In the genomic region with DNA sequence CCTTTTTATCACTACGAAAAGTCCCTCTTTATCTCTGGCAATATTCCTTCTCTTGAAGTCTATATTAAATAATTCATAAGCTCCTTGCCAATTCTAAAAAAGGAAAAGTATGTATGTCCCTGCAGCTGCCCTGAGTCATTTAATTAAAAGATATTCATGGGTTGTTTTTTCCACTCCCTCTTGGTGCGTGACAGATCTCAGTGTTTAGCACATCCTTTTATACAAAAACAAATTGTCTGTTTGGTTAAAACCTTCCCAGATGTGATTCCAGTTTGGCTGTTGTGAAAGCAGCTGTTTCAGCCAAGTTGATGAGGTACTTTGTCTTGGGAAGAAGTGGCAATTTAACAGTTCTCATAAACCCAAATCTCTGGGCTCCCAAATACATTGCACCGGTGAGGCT, we compare ENCODE assay signal across 33 cellular contexts. TPM values are rescaled to one million over a fixed set of nuclear protein-coding genes. Genes with fewer than 3 reads are reported as not detected.
A peak's percentile ranks its signal among the peaks of the same experiment; 100 is the strongest.
DNase-seq lines count a peak whose midpoint lies in the region; ATAC-seq, FAIRE-seq and TF ChIP-seq lines count a peak whose summit lies in the region.
"Had no signal": no experiment of that assay in that cellular context is flagged by ENCODE, and none has a peak within 500 bp of the region (broad histone marks: within the 10 kb centered on the region; RNA-seq: fewer than 3 reads in every experiment).

No MANE protein-coding gene starts in this region.

- no peak overlapping the region for H2BK120ac ChIP-seq in neuronal stem cell (ENCODE audit: low read depth, low read length)

- ATAC-seq in SK-N-SH treated with all-trans-retinoic acid at 6 μM for 48 hours = no peak
- no peak for ATAC-seq in HepG2
- ATAC-seq: activated T-cell treated with anti-CD3 and anti-CD28 coated beads, Interleukin-2, amount 50 U/mL, for 72 hours; K562; left lobe of liver; PC-3; right cardiac atrium had no signal

- H3K4me2 ChIP-seq in SK-N-SH = no peak overlapping the region
- H3K4me2 ChIP-seq in HepG2 (ENCODE audit: low read depth, low read length) = no peak overlapping the region
- no peak overlapping the region for H3K4me2 ChIP-seq in neuronal stem cell (ENCODE audit: insufficient read depth, low read length, poor library complexity, severe bottlenecking)
- H3K4me2 ChIP-seq: neural progenitor cell had no signal

- no peak for TF ChIP-seq POLR2A in esophagus muscularis mucosa (IDR thresholded peaks at IDR 0.05; ENCODE audit: low read depth)
- no peak for TF ChIP-seq POLR2A in vagina (IDR thresholded peaks at IDR 0.05)
- no peak for TF ChIP-seq POLR2A in HepG2 (IDR thresholded peaks at IDR 0.05; ENCODE audit: insufficient read depth in 1 of 2, low read depth in 2 of 2, low read length in 2 of 2)

- WGBS in SK-N-SH (ENCODE audit: low lambda C conversion rate) = 36% methylated on average over 3 of the region's 3 CpGs
- WGBS in esophagus muscularis mucosa = 28% methylated on average over 3 of the region's 3 CpGs
- 1% methylated on average over 3 of the region's 3 CpGs for WGBS in HepG2 (ENCODE audit: low lambda C conversion rate)
- no CpG with 5 or more reads among the region's 3 CpGs for WGBS in neuronal stem cell (ENCODE audit: extremely low coverage in 2 of 2, insufficient read length in 2 of 2, insufficient replicate concordance in 1 of 2), 2 donors

- no peak for TF ChIP-seq EP300 in SK-N-SH (IDR thresholded peaks at IDR 0.05; ENCODE audit: borderline replicate concordance in 1 of 2, low read depth in 1 of 2, low read length in 1 of 2)
- no peak for TF ChIP-seq EP300 in esophagus muscularis mucosa (IDR thresholded peaks at IDR 0.05)
- TF ChIP-seq EP300 in HepG2 (IDR thresholded peaks at IDR 0.05; ENCODE audit: low read depth in 2 of 2, low read length in 2 of 2) = no peak
- no peak for TF ChIP-seq EP300 in HepG2 (CRISPR knock-in tag; IDR thresholded peaks at IDR 0.05; ENCODE audit: borderline replicate concordance)

- H3K79me1 ChIP-seq in neuronal stem cell (ENCODE audit: low read depth, low read length) = no peaks in the 10 kb centered on the region

- H3K27ac ChIP-seq in SK-N-SH (ENCODE audit: low read depth in 2 of 2, low read length in 1 of 2) (no peak overlapping the region), esophagus muscularis mucosa (replicated peaks in 1 of 4) (peak overlapping the region; percentile 52 to 75 (median 66)), muscle layer of duodenum (ENCODE audit: low read length) (peak overlapping the region; percentile 10), vagina (peak overlapping the region; percentile 79), HepG2 (ENCODE audit: extremely low read length, insufficient read depth, low read length) (no peak overlapping the region), neuronal stem cell (replicated peaks; ENCODE audit: low read length) (no peak overlapping the region)
- H3K27ac ChIP-seq: 22Rv1, neural progenitor cell, SK-N-MC had no signal

- no peak overlapping the region for H2AK5ac ChIP-seq in neuronal stem cell (ENCODE audit: low read depth, low read length)

- no peak overlapping the region for H3K23ac ChIP-seq in neuronal stem cell (ENCODE audit: low read depth, low read length, poor library complexity)

- no peak overlapping the region for H4K8ac ChIP-seq in neuronal stem cell (ENCODE audit: low read depth, low read length)

- H2AFZ ChIP-seq in SK-N-SH (ENCODE audit: low read depth) (no peak overlapping the region), HepG2 (ENCODE audit: low read length) (no peak overlapping the region), neuronal stem cell (ENCODE audit: low read length) (no peak overlapping the region)
- H2AFZ ChIP-seq: neural progenitor cell had no signal

- H3K36me3 ChIP-seq in SK-N-SH (replicated peaks in 1 of 2; ENCODE audit: control insufficient read depth in 1 of 2, insufficient read depth in 2 of 2, low read length in 1 of 2) (no peaks in the 10 kb centered on the region), esophagus muscularis mucosa (no peaks in the 10 kb centered on the region), muscle layer of duodenum (ENCODE audit: control insufficient read depth in 1 of 2, insufficient read depth in 2 of 2, low read length in 2 of 2) (no peaks in the 10 kb centered on the region), vagina (no peaks in the 10 kb centered on the region), HepG2 (replicated peaks in 1 of 2; ENCODE audit: control insufficient read depth in 1 of 2, insufficient read depth in 2 of 2, low read length in 2 of 2) (no peaks in the 10 kb centered on the region), neuronal stem cell (replicated peaks in 1 of 2; ENCODE audit: control insufficient read depth in 2 of 2, insufficient read depth in 2 of 2, low read length in 2 of 2) (no peaks in the 10 kb centered on the region)
- H3K36me3 ChIP-seq: neural progenitor cell had no signal

- H2BK5ac ChIP-seq in neuronal stem cell (ENCODE audit: low read length) = no peak overlapping the region

- H3K9me2 ChIP-seq in SK-N-SH = no peaks in the 10 kb centered on the region

- H2BK12ac ChIP-seq in neuronal stem cell (ENCODE audit: low read length) = no peak overlapping the region

- H3K27me3 ChIP-seq in SK-N-SH (ENCODE audit: insufficient read depth) = no peaks in the 10 kb centered on the region; the same call in 1 of the 2 replicates
- peaks cover 0 to 3% (median 0%) of the 10 kb centered on the region in 4 donors for H3K27me3 ChIP-seq in esophagus muscularis mucosa
- no peaks in the 10 kb centered on the region for H3K27me3 ChIP-seq in muscle layer of duodenum (ENCODE audit: low read depth, low read length)
- no peaks in the 10 kb centered on the region for H3K27me3 ChIP-seq in vagina
- peaks cover 1 to 21% of the 10 kb centered on the region in 2 experiments; a peak in 3 of 5 replicates for H3K27me3 ChIP-seq in HepG2 (ENCODE audit: control insufficient read depth in 1 of 2, insufficient read depth in 2 of 2, low read length in 2 of 2)
- peaks cover 0 to 8% (median 0%) of the 10 kb centered on the region in 3 experiments for H3K27me3 ChIP-seq in neuronal stem cell (ENCODE audit: control insufficient read depth in 3 of 3, insufficient read depth in 3 of 3, low read depth in 1 of 3, low read length in 3 of 3)
- H3K27me3 ChIP-seq: neural progenitor cell had no signal

- no peak overlapping the region for H3K14ac ChIP-seq in neuronal stem cell (ENCODE audit: low read length)

- no peak overlapping the region for H3K4me3 ChIP-seq in SK-N-SH (ENCODE audit: low read depth in 2 of 2, low read length in 1 of 2)
- H3K4me3 ChIP-seq in esophagus muscularis mucosa = no peak overlapping the region
- no peak overlapping the region for H3K4me3 ChIP-seq in muscle layer of duodenum (ENCODE audit: low read depth in 1 of 2, low read length in 2 of 2)
- H3K4me3 ChIP-seq in vagina = no peak overlapping the region
- H3K4me3 ChIP-seq in HepG2 (replicated peaks in 1 of 3; ENCODE audit: insufficient read depth in 1 of 3, low read depth in 2 of 3, low read length in 3 of 3) = no peak overlapping the region
- no peak overlapping the region for H3K4me3 ChIP-seq in neuronal stem cell (ENCODE audit: low read length in 2 of 2)
- H3K4me3 ChIP-seq: K562, neural progenitor cell, SK-N-MC had no signal

- TF ChIP-seq CTCF in SK-N-SH (IDR thresholded peaks at IDR 0.05) = no peak
- no peak for TF ChIP-seq CTCF in esophagus muscularis mucosa (IDR thresholded peaks at IDR 0.05)
- no peak for TF ChIP-seq CTCF in vagina (IDR thresholded peaks at IDR 0.05)
- TF ChIP-seq CTCF in HepG2 (CRISPR knock-in tag; IDR thresholded peaks at IDR 0.05) = no peak

- H3K9me3 ChIP-seq in SK-N-SH = no peaks in the 10 kb centered on the region
- H3K9me3 ChIP-seq in esophagus muscularis mucosa = no peaks in the 10 kb centered on the region
- no peaks in the 10 kb centered on the region for H3K9me3 ChIP-seq in muscle layer of duodenum (ENCODE audit: control insufficient read depth in 1 of 2, low read length in 2 of 2)
- no peaks in the 10 kb centered on the region for H3K9me3 ChIP-seq in vagina
- no peaks in the 10 kb centered on the region for H3K9me3 ChIP-seq in HepG2 (ENCODE audit: low read length)
- H3K9me3 ChIP-seq in neuronal stem cell (replicated peaks in 1 of 2; ENCODE audit: control insufficient read depth in 2 of 2, insufficient read depth in 1 of 2, low read depth in 1 of 2, low read length in 2 of 2) = no peaks in the 10 kb centered on the region

- H2BK15ac ChIP-seq in neuronal stem cell (ENCODE audit: low read length) = no peak overlapping the region

- H3K9ac ChIP-seq in SK-N-SH = no peak overlapping the region
- no peak overlapping the region for H3K9ac ChIP-seq in HepG2 (ENCODE audit: insufficient read depth, low read depth, low read length)
- no peak overlapping the region for H3K9ac ChIP-seq in neuronal stem cell (ENCODE audit: low read depth, low read length, poor library complexity)
- H3K9ac ChIP-seq: neural progenitor cell had no signal

- TF ChIP-seq RAD21 in SK-N-SH (IDR thresholded peaks at IDR 0.05; ENCODE audit: low read length) = no peak
- TF ChIP-seq RAD21 in HepG2 (CRISPR knock-in tag; IDR thresholded peaks at IDR 0.05) = no peak

- peaks cover 4 to 18% of the 10 kb centered on the region in 2 experiments; a peak in 2 of 4 replicates for H3K4me1 ChIP-seq in SK-N-SH (ENCODE audit: control insufficient read depth in 1 of 2, insufficient read depth in 2 of 2, low read depth in 1 of 2, low read length in 1 of 2)
- H3K4me1 ChIP-seq in esophagus muscularis mucosa = peaks cover 9 to 26% (median 17%) of the 10 kb centered on the region in 4 donors
- H3K4me1 ChIP-seq in muscle layer of duodenum (ENCODE audit: control insufficient read depth in 1 of 2, insufficient read depth in 2 of 2, low read length in 2 of 2) = no peaks in the 10 kb centered on the region
- H3K4me1 ChIP-seq in vagina = peaks cover 48% of the 10 kb centered on the region
- H3K4me1 ChIP-seq in HepG2 (ENCODE audit: insufficient read depth, low read length) = no peaks in the 10 kb centered on the region
- peaks cover 2 to 15% of the 10 kb centered on the region in 2 donors for H3K4me1 ChIP-seq in neuronal stem cell (ENCODE audit: control insufficient read depth in 2 of 2, insufficient read depth in 1 of 2, low read depth in 1 of 2, low read length in 2 of 2)

- no peak for FAIRE-seq in HepG2 (lab: Jason Lieb, UNC)
- FAIRE-seq: D721Med, H54, HTR-8/SVneo, K562 had no signal

- H3K79me2 ChIP-seq in SK-N-SH (ENCODE audit: insufficient read depth) (no peaks in the 10 kb centered on the region), HepG2 (ENCODE audit: insufficient read depth, low read length) (no peaks in the 10 kb centered on the region)

- no peak overlapping the region for H3K4ac ChIP-seq in neuronal stem cell (ENCODE audit: low read length)

- DNase-seq in SK-N-SH (no peak), esophagus muscularis mucosa (ENCODE audit: extremely low spot score) (no peak), vagina (ENCODE audit: extremely low spot score in 2 of 2) (peak in 1 of 2 donors; percentile 85), HepG2 (ENCODE audit: low spot score) (no peak), neuronal stem cell (ENCODE audit: low spot score) (no peak), DMS 273 treated with DMSO at 0.1 percent for 48 hours (lab: John Stamatoyannopoulos, UW) (no peak)
- DNase-seq: activated CD4-positive, alpha-beta memory T cell treated with anti-CD3 and anti-CD28 coated beads for 36 hours; activated CD4-positive, CD25-positive, alpha-beta regulatory T cell treated with anti-CD3 and anti-CD28 coated beads, Interleukin-2, amount 50 U/mL, for 72 hours; activated naive CD4-positive, alpha-beta T cell; activated T-cell treated with anti-CD3 and anti-CD28 coated beads, Interleukin-2, amount 50 U/mL, for 72 hours; AML-193; CD4-positive, alpha-beta T cell; NCI-H1105 treated with DMSO at 0.1 percent for 48 hours; NCI-H2029 treated with DMSO at 0.1 percent for 48 hours; NCI-H526; NK-92 treated with Interleukin-12 subunit alpha and Interleukin-12 subunit beta, amount 100 ng/mL, for 24 hours; PC-3; posterior cingulate gyrus; right cardiac atrium; stimulated activated CD4-positive, alpha-beta T cell treated with anti-CD3 and anti-CD28 coated beads, Interleukin-4, amount 100 ng/mL, for 1 hour; trophoblast cell had no signal

- in situ Hi-C loops in HepG2 (cut with HindIII; ENCODE audit: extremely low pct_ligation_motif_present, low pct_unique_long_range_greater_than_20kb) = no loop called here

- no peak overlapping the region for H4K91ac ChIP-seq in neuronal stem cell (ENCODE audit: low read depth, low read length, poor library complexity)

- CTCF ChIA-PET in SK-N-SH (lab: Yijun Ruan, JAX) = interaction anchor here (1.4 to 2.4 kb wide), 3 partner anchors 14 to 60 kb away, joined by 6 to 17 read pairs (median 9); a partner anchor contains a TSS
- CTCF ChIA-PET in HepG2 (lab: Yijun Ruan, JAX; ENCODE audit: low intra/inter-chr PET ratio, low total read pairs) = no interaction called here

- no TSS peak for BruUV-seq in HepG2 (replicated peaks; lab: Mats Ljungman, UMichigan)

- intact Hi-C loops in esophagus muscularis mucosa (cut with DNase I) = loop anchor here (5.0 kb wide), 1 partner anchor 52 kb away; no protein-coding TSS in a partner anchor
- intact Hi-C loops in vagina (cut with DNase I) = no loop called here
- intact Hi-C loops in HepG2 (cut with micrococcal nuclease; ENCODE audit: unreplicated experiment) = no loop called here

- H4K20me1 ChIP-seq in SK-N-SH (ENCODE audit: insufficient read depth) (no peaks in the 10 kb centered on the region), HepG2 (ENCODE audit: insufficient read depth, low read length) (no peaks in the 10 kb centered on the region)

- no peaks in the 10 kb centered on the region for H3F3A ChIP-seq in SK-N-SH (replicated peaks; ENCODE audit: insufficient read depth)

- no peak overlapping the region for H3K18ac ChIP-seq in neuronal stem cell (ENCODE audit: low read length)

- POLR2A ChIA-PET in SK-N-SH (lab: Yijun Ruan, JAX) (no interaction called here), HepG2 (lab: Yijun Ruan, JAX) (no interaction called here)

RNA-seq across cellular contexts. Expression of a gene that starts 33.8 kb away (rescaled TPM):
- polyA plus RNA-seq in SK-N-SH (2012; rRNA removed) = 0.03 TPM in 1 of 2 replicates, not detected in the other
- polyA plus RNA-seq in SK-N-SH (2012; cell fraction: cytosol; rRNA removed) = under 0.01 TPM in 2 replicates
- polyA plus RNA-seq in SK-N-SH (2012; cell fraction: nucleus; rRNA removed) = not detected in 2 replicates
- 1 to 10 TPM in 3 of 4 donors, under 1 TPM in 1; 0.78 to 3.0 (median 2.0) TPM for total RNA-seq in esophagus muscularis mucosa
- 23.1 TPM for total RNA-seq in vagina
- total RNA-seq in HepG2 (2016; rRNA removed; fragmentation: Illumina TruSeq; extraction: Trizol) = not detected in 2 replicates
- total RNA-seq in HepG2 (2016; cell fraction: cytosol; rRNA removed; fragmentation: Illumina TruSeq; extraction: Trizol; ENCODE audit: low read depth) = not detected in 2 replicates
- not detected in 2 replicates for total RNA-seq in HepG2 (2016; cell fraction: insoluble cytoplasmic fraction; rRNA removed; fragmentation: Illumina TruSeq; extraction: Trizol)
- not detected in 2 replicates for total RNA-seq in HepG2 (2016; cell fraction: membrane; rRNA removed; fragmentation: Illumina TruSeq; extraction: Trizol)
- not detected in 2 replicates for total RNA-seq in HepG2 (2016; cell fraction: nucleus; rRNA removed; fragmentation: Illumina TruSeq; extraction: Trizol)
- polyA plus RNA-seq in HepG2 (2011; rRNA removed) = not detected in 2 replicates
- not detected in 2 replicates for polyA plus RNA-seq in HepG2 (2011; cell fraction: cytosol; rRNA removed)
- polyA plus RNA-seq in HepG2 (2011; cell fraction: nucleus; rRNA removed) = not detected in 2 replicates
- not detected in 2 replicates for polyA plus RNA-seq in HepG2 (2012)
- polyA plus RNA-seq in HepG2 (2016; cell fraction: cytosol; fragmentation: Illumina TruSeq; extraction: Trizol; ENCODE audit: low read depth) = not detected in 2 replicates
- polyA plus RNA-seq in HepG2 (2016; cell fraction: insoluble cytoplasmic fraction; fragmentation: Illumina TruSeq; extraction: Trizol; ENCODE audit: low read depth) = not detected in 2 replicates
- not detected in 2 replicates for polyA plus RNA-seq in HepG2 (2016; cell fraction: membrane; fragmentation: Illumina TruSeq; extraction: Trizol; ENCODE audit: low read depth)
- not detected in 2 replicates for polyA plus RNA-seq in HepG2 (2016; cell fraction: nucleus; fragmentation: Illumina TruSeq; extraction: Trizol; ENCODE audit: insufficient read depth, low read depth)
- not detected in 2 replicates for polyA minus RNA-seq in HepG2 (2011; rRNA and poly(A)+ RNA removed; ENCODE audit: low replicate concordance)
- polyA minus RNA-seq in HepG2 (2011; cell fraction: cytosol; rRNA and poly(A)+ RNA removed) = not detected in 2 replicates
- polyA minus RNA-seq in HepG2 (2011; cell fraction: nucleus; rRNA and poly(A)+ RNA removed) = not detected in 2 replicates
- polyA plus RNA-seq in neuronal stem cell (2013, experiment 1 of 2) = not detected
- not detected for polyA plus RNA-seq in neuronal stem cell (2013, experiment 2 of 2)
- total RNA-seq: activated CD4-positive, alpha-beta memory T cell treated with anti-CD3 and anti-CD28 coated beads for 36 hours; activated T-cell treated with anti-CD3 and anti-CD28 coated beads, Interleukin-2, amount 50 U/mL, for 72 hours; CD4-positive, alpha-beta T cell; dermis microvascular lymphatic vessel endothelial cell; K562; left lobe of liver; PC-3; right cardiac atrium; subcutaneous adipose tissue had no signal
- polyA plus RNA-seq: K562, right cardiac atrium had no signal

Comparison
In these comparisons a context has a peak if more than half of its experiments do, and no peak if none do; other contexts are left out.
1. H3K27ac ChIP-seq: peak in esophagus muscularis mucosa (4 of 4), muscle layer of duodenum (single experiment) and vagina (single experiment); none in SK-N-SH (0 of 2), HepG2 (single experiment) and neuronal stem cell (single experiment).